In the genomic region with DNA sequence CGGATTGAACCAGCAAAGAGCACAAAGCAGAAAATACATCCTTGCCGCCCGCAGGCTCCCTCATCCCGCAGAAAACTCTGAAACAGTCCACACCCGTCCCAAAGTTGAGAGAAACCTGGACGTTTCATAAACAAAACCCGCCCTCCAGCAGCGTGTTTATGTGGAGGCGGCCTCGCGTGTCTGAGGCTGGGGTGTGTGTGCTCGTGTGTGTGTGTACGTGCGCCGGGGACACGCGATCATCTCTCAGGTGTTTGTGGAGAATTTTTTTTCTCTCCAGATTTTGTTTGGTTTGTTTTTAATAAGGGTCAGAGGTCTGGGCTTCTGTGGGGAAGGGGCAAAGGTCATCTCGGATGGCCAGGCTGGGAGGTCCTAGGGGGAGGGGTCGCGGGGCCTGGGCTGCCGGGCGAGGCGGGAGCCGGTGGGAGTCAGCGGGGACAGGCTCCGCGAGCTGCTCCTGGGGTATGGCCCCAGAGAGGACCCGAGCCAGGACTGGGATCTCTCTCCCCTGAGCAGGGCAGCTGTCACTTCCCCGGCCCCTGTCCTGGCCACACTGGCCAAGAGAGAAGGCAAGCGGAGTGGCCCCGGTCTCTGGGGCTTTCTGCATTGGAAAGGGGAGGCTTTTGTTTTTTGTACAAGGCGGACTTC, we compare ENCODE assay signal across 8 cellular contexts.
DNase-seq lines count a peak whose midpoint lies in the region; ATAC-seq and TF ChIP-seq lines count a peak whose summit lies in the region.

No MANE protein-coding gene starts in this region.

- H2BK5ac ChIP-seq in H9 (ENCODE audit: insufficient read length, low read length) = no peak overlapping the region

- H3K4me1 ChIP-seq in H9 (ENCODE audit: insufficient read depth, low read length) (no peaks in the 10 kb centered on the region; the same call in 1 of the 2 replicates), left lung (peaks cover 14 to 45% of the 10 kb centered on the region in 2 donors)

- H3K9me3 ChIP-seq in H9 (ENCODE audit: control insufficient read depth, low read depth, low read length) (no peaks in the 10 kb centered on the region), SK-N-MC (ENCODE audit: low read depth, low read length) (no peaks in the 10 kb centered on the region), left lung (no peaks in the 10 kb centered on the region)

- H2AFZ ChIP-seq in H9 (ENCODE audit: low read length) = no peak overlapping the region

- peak overlapping the region; percentile 37 for H2BK12ac ChIP-seq in H9 (ENCODE audit: insufficient read length, low read depth, low read length)

- H3T11ph ChIP-seq in H9 (ENCODE audit: low read length) = no peak overlapping the region

- peak overlapping the region; percentile 48 for H4K91ac ChIP-seq in H9 (ENCODE audit: insufficient read length, low read depth, low read length)

- H4K20me1 ChIP-seq in H9 (ENCODE audit: control insufficient read depth, insufficient read depth, insufficient read length) = no peaks in the 10 kb centered on the region

- no peaks in the 10 kb centered on the region for H3K79me2 ChIP-seq in H9 (ENCODE audit: insufficient read depth, low read length)

- H3K27ac Mint-ChIP-seq in H9 = peak overlapping the region; percentile 82 to 94 (median 93); a peak in 5 of 7 replicates
- peak overlapping the region; percentile 87 for H3K27ac Mint-ChIP-seq in stimulated activated effector memory CD8-positive, alpha-beta T cell treated with anti-CD3 and anti-CD28 coated beads, Interleukin-12 subunit alpha, Interleukin-12 subunit beta, amount 100 ng/mL, for 72 hours

- H3K27me3 ChIP-seq in H9 (ENCODE audit: insufficient read depth, low read length) = no peaks in the 10 kb centered on the region
- H3K27me3 ChIP-seq in left lung = no peaks in the 10 kb centered on the region

- H2BK120ac ChIP-seq in H9 (ENCODE audit: low read depth, low read length, poor library complexity, severe bottlenecking) = no peak overlapping the region

- ATAC-seq in left lung (peak; percentile 14), HG03520 (IDR thresholded peaks at IDR 0.05; ENCODE audit: unreplicated experiment) (no peak), HG02981 (IDR thresholded peaks at IDR 0.05; ENCODE audit: unreplicated experiment) (no peak)
- no peak for ATAC-seq in stimulated activated effector memory CD8-positive, alpha-beta T cell treated with anti-CD3 and anti-CD28 coated beads, Interleukin-12 subunit alpha, Interleukin-12 subunit beta, amount 100 ng/mL, for 72 hours

- H3K36me3 Mint-ChIP-seq in H9 (ENCODE audit: insufficient read depth in 1 of 3, low read depth in 3 of 3) = peaks cover 9 to 13% (median 9%) of the 10 kb centered on the region in 3 experiments
- H3K36me3 Mint-ChIP-seq in stimulated activated effector memory CD8-positive, alpha-beta T cell treated with anti-CD3 and anti-CD28 coated beads, Interleukin-12 subunit alpha, Interleukin-12 subunit beta, amount 100 ng/mL, for 72 hours = peaks cover 35% of the 10 kb centered on the region

- H4K8ac ChIP-seq in H9 (replicated peaks; ENCODE audit: insufficient read length, low read depth, low read length) = no peak overlapping the region

- H3K27ac ChIP-seq in H9 (ENCODE audit: insufficient read length, low read depth, low read length) (no peak overlapping the region), SK-N-MC (peak overlapping the region; percentile 96), caudate nucleus (ENCODE audit: low read depth, low read length) (peak overlapping the region; percentile 99), left lung (peak overlapping the region; percentile 99 to 100)

- peak overlapping the region; percentile 89 for H3K4me3 ChIP-seq in SK-N-MC
- H3K4me3 ChIP-seq in left lung = peak overlapping the region; percentile 48 to 53

- H3K4me2 ChIP-seq in H9 (ENCODE audit: insufficient read depth, insufficient read length, low read length) = peak overlapping the region; percentile 22

- H2BK15ac ChIP-seq in H9 (ENCODE audit: low read depth, low read length) = 0 out of 2 replicates have a peak overlapping the region, but pooled peaks have one; percentile 43

- H3K4ac ChIP-seq in H9 (ENCODE audit: low read depth, low read length) = peak overlapping the region; percentile 32

- H4K5ac ChIP-seq in H9 (ENCODE audit: insufficient read length, low read depth, low read length) = no peak overlapping the region

- peak overlapping the region; percentile 99; the same call in 1 of the 2 replicates for H3K14ac ChIP-seq in H9 (ENCODE audit: insufficient read depth, low read length)

- H2BK20ac ChIP-seq in H9 (ENCODE audit: low read depth, low read length, poor library complexity, severe bottlenecking) = no peak overlapping the region

- H3K36me3 ChIP-seq in SK-N-MC (ENCODE audit: insufficient read depth, low read length) (no peaks in the 10 kb centered on the region), left lung (no peaks in the 10 kb centered on the region)

- no peak overlapping the region for H3K9ac ChIP-seq in H9 (ENCODE audit: extremely low read depth, insufficient read length, low read length)
- peak overlapping the region; percentile 97 for H3K9ac ChIP-seq in SK-N-MC (ENCODE audit: insufficient read length)

- H3K56ac ChIP-seq in H9 (ENCODE audit: insufficient read length, low read depth, low read length) = no peak overlapping the region

- no peak for TF ChIP-seq CTCF in H9 (conservative IDR thresholded peaks at IDR 0.05)
- TF ChIP-seq CTCF in left lung (IDR thresholded peaks at IDR 0.05) = no peak

- intact Hi-C loops in left lung (cut with DNase I) = no loop called here

- no peaks in the 10 kb centered on the region for H3K79me1 ChIP-seq in H9 (ENCODE audit: insufficient read depth, low read depth, low read length, poor library complexity, severe bottlenecking)

- peak overlapping the region; percentile 54 to 68 for H3K4me3 Mint-ChIP-seq in H9
- H3K4me3 Mint-ChIP-seq in stimulated activated effector memory CD8-positive, alpha-beta T cell treated with anti-CD3 and anti-CD28 coated beads, Interleukin-12 subunit alpha, Interleukin-12 subunit beta, amount 100 ng/mL, for 72 hours = peak overlapping the region; percentile 71

- no CpG with 5 or more reads among the region's 32 CpGs for WGBS in H9 (ENCODE audit: extremely low coverage, insufficient read length, low lambda C conversion rate)

- H3K23me2 ChIP-seq in H9 (ENCODE audit: insufficient read length, low read depth, low read length, poor library complexity, severe bottlenecking) = peaks cover 7% of the 10 kb centered on the region

- peaks cover 19% of the 10 kb centered on the region in 2 experiments for H3K4me1 Mint-ChIP-seq in H9
- H3K4me1 Mint-ChIP-seq in stimulated activated effector memory CD8-positive, alpha-beta T cell treated with anti-CD3 and anti-CD28 coated beads, Interleukin-12 subunit alpha, Interleukin-12 subunit beta, amount 100 ng/mL, for 72 hours = peaks cover 30% of the 10 kb centered on the region

- no peak overlapping the region for H3K23ac ChIP-seq in H9 (ENCODE audit: insufficient read length, low read depth, low read length)

- H3K9me3 Mint-ChIP-seq in H9 = peaks cover 11 to 13% of the 10 kb centered on the region in 2 experiments
- peaks cover 11% of the 10 kb centered on the region for H3K9me3 Mint-ChIP-seq in stimulated activated effector memory CD8-positive, alpha-beta T cell treated with anti-CD3 and anti-CD28 coated beads, Interleukin-12 subunit alpha, Interleukin-12 subunit beta, amount 100 ng/mL, for 72 hours

- H3K18ac ChIP-seq in H9 (ENCODE audit: insufficient read length, low read depth, low read length) = peak overlapping the region; percentile 97

- H3K27me3 Mint-ChIP-seq in H9 (ENCODE audit: low read depth) = peaks cover 10% of the 10 kb centered on the region

- H2AK5ac ChIP-seq in H9 (ENCODE audit: insufficient read length, low read length) = no peak overlapping the region

- DNase-seq in H9 = no peak
- DNase-seq in SK-N-MC (ENCODE audit: low read depth, low spot score) = no peak
- DNase-seq in caudate nucleus (lab: John Stamatoyannopoulos, UW) = peak in 14 of 61 donors; percentile 20 to 59 (median 37)
- peak in 1 of 2 donors; percentile 79 for DNase-seq in left lung
- no peak for DNase-seq in stimulated activated effector memory CD8-positive, alpha-beta T cell treated with anti-CD3 and anti-CD28 coated beads, Interleukin-12 subunit alpha, Interleukin-12 subunit beta, amount 100 ng/mL, for 72 hours (ENCODE audit: low spot score in 2 of 2)
- no peak for DNase-seq in NCI-H2107 (lab: John Stamatoyannopoulos, UW)
